Comparison of ENCODE assay signal across 1 cellular context in genomic region chr12:111777345-111778045, GRCh38.
TF ChIP-seq lines count a peak whose summit lies in the region.

No MANE protein-coding gene starts in this region.

TF ChIP-seq in HepG2, 621 proteins besides CTCF, POLR2A, EP300 and RAD21 (continued from another document and continues in another):
- TF ChIP-seq UBTF (CRISPR knock-in tag; IDR thresholded peaks at IDR 0.05) (no peak), ZNF597 (CRISPR knock-in tag; IDR thresholded peaks at IDR 0.05) (no peak), MAFK (conservative IDR thresholded peaks at IDR 0.05 in 1 of 2, IDR thresholded peaks at IDR 0.05 in 1 of 2; ENCODE audit: low read length in 2 of 2) (no peak), GABPB1 (CRISPR knock-in tag; IDR thresholded peaks at IDR 0.05) (no peak), HDAC6 (IDR thresholded peaks at IDR 0.05; ENCODE audit: low read depth, low read length) (no peak), ZNF569 (CRISPR knock-in tag; IDR thresholded peaks at IDR 0.05; ENCODE audit: borderline replicate concordance) (no peak), ZNF335 (CRISPR knock-in tag; IDR thresholded peaks at IDR 0.05) (peak; percentile 70), SATB2 (CRISPR knock-in tag; IDR thresholded peaks at IDR 0.05) (no peak), TFAP4 (IDR thresholded peaks at IDR 0.05; ENCODE audit: borderline replicate concordance, low read depth) (no peak; the same call in 1 of the 2 replicates), RORA (CRISPR knock-in tag; IDR thresholded peaks at IDR 0.05) (no peak), ZNF614 (CRISPR knock-in tag; IDR thresholded peaks at IDR 0.05; ENCODE audit: borderline replicate concordance) (0 out of 2 replicates have a peak, but pooled peaks have one; percentile 44), POLR2AphosphoS2 (IDR thresholded peaks at IDR 0.05; ENCODE audit: low read depth, low read length) (no peak), TCF7 (IDR thresholded peaks at IDR 0.05; ENCODE audit: low read depth) (0 out of 2 replicates have a peak, but pooled peaks have one; percentile 14), ZNF740 (CRISPR knock-in tag; IDR thresholded peaks at IDR 0.05) (no peak), MYPOP (CRISPR knock-in tag; IDR thresholded peaks at IDR 0.05) (no peak), NBN (conservative IDR thresholded peaks at IDR 0.05) (no peak), ZNF138 (CRISPR knock-in tag; IDR thresholded peaks at IDR 0.05; ENCODE audit: low read depth) (no peak), BHLHE40 (IDR thresholded peaks at IDR 0.05; ENCODE audit: low read length) (no peak), MTA3 (CRISPR knock-in tag; IDR thresholded peaks at IDR 0.05) (no peak), HDAC2 (CRISPR knock-in tag; IDR thresholded peaks at IDR 0.05) (peak; percentile 35; the same call in 1 of the 2 replicates), ATF7-NPFF (CRISPR knock-in tag; IDR thresholded peaks at IDR 0.05; ENCODE audit: low read depth) (no peak), ZNF296 (CRISPR knock-in tag; conservative IDR thresholded peaks at IDR 0.05) (no peak), ZBTB39 (CRISPR knock-in tag; IDR thresholded peaks at IDR 0.05) (no peak), GMEB1 (CRISPR knock-in tag; IDR thresholded peaks at IDR 0.05; ENCODE audit: borderline replicate concordance) (no peak), ARID5B (CRISPR knock-in tag; IDR thresholded peaks at IDR 0.05) (peak; percentile 87), DR1 (CRISPR knock-in tag; IDR thresholded peaks at IDR 0.05) (no peak), GTF3A (CRISPR knock-in tag; conservative IDR thresholded peaks at IDR 0.05) (no peak), HNRNPK (IDR thresholded peaks at IDR 0.05; ENCODE audit: low read depth, low read length, poor library complexity, severe bottlenecking) (no peak), ZBTB20 (CRISPR knock-in tag; IDR thresholded peaks at IDR 0.05; ENCODE audit: borderline replicate concordance, low read depth) (0 out of 2 replicates have a peak, but pooled peaks have one; percentile 30), ZNF160 (CRISPR knock-in tag; IDR thresholded peaks at IDR 0.05) (no peak), SKI (IDR thresholded peaks at IDR 0.05; ENCODE audit: partially characterized antibody) (peak; percentile 100), ZNF407 (CRISPR knock-in tag; IDR thresholded peaks at IDR 0.05; ENCODE audit: not compliant biosample characterization) (no peak), ELF3 (CRISPR knock-in tag; IDR thresholded peaks at IDR 0.05) (0 out of 2 replicates have a peak, but pooled peaks have one; percentile 36), ZNF619 (CRISPR knock-in tag; IDR thresholded peaks at IDR 0.05) (no peak), FOXJ3 (CRISPR knock-in tag; IDR thresholded peaks at IDR 0.05; ENCODE audit: borderline replicate concordance) (peak; percentile 24; the same call in 1 of the 2 replicates), ZNF598 (CRISPR knock-in tag; IDR thresholded peaks at IDR 0.05; ENCODE audit: borderline replicate concordance) (no peak)
